In the genomic region with DNA sequence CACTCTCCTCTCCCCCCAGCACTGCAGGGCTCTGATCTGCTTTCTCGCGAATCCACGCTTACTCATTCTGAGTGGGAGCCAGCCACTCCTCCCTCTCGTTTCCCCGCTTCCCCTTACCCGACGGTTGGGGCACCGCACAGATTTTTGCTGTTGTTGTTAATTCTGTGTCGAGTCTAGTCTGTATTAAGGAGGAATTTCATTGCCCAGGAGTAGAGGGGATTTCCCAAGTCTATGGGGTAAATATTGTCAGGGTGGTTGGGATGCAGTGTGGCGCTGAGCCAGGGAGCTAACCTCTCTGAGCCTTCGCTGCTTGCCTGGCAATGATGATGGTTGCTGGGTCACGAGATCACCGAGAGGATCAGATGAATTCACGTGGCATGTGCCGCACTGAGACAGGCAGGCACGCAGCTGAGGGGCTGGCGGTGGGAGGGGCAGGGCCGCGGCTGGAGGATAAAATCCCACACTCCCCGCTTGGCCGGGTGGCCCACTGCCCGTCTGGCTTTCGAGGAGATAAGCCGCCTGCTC, we compare ENCODE assay signal across 8 cellular contexts. TPM values are rescaled to one million over a fixed set of nuclear protein-coding genes. Genes with fewer than 3 reads are reported as not detected.
A peak's percentile ranks its signal among the peaks of the same experiment; 100 is the strongest.
DNase-seq lines count a peak whose midpoint lies in the region; ATAC-seq and TF ChIP-seq lines count a peak whose summit lies in the region.

No MANE protein-coding gene starts in this region.

- ATAC-seq in upper lobe of left lung (ENCODE audit: low FRiP score in 2 of 2) (peak; percentile 11 to 79), HG02678 (IDR thresholded peaks at IDR 0.05; ENCODE audit: unreplicated experiment) (no peak)

- TF ChIP-seq EP300 in upper lobe of left lung (IDR thresholded peaks at IDR 0.05), result peak in 1 of 4 donors; percentile 68

- in situ Hi-C loops in GM13976 (cut with MboI; ENCODE audit: low sequenced_read_pairs, unreplicated experiment), result no loop called here

- no TSS peak for BruUV-seq in MCF 10A (replicated peaks; lab: Mats Ljungman, UMichigan)

- CTCF ChIA-PET in MCF 10A (lab: Yijun Ruan, JAX), result no interaction called here

- H3K4me3 Mint-ChIP-seq in MCF 10A (ENCODE audit: unreplicated experiment), result no peak overlapping the region

- H3K27me3 ChIP-seq in breast epithelium, result no peaks in the 10 kb centered on the region
- no peaks in the 10 kb centered on the region for H3K27me3 ChIP-seq in upper lobe of left lung

- H3K9me3 ChIP-seq in breast epithelium (no peaks in the 10 kb centered on the region), mesodermal cell (ENCODE audit: control insufficient read depth, low read length) (no peaks in the 10 kb centered on the region), upper lobe of left lung (no peaks in the 10 kb centered on the region)

- H3K27ac ChIP-seq in breast epithelium (peak overlapping the region; percentile 67 to 85), caudate nucleus (ENCODE audit: low read depth, low read length) (no peak overlapping the region), mesodermal cell (ENCODE audit: low read depth, low read length, severe bottlenecking) (peak overlapping the region; percentile 8), upper lobe of left lung (peak overlapping the region; percentile 19 to 71 (median 37))

- H3K36me3 Mint-ChIP-seq in MCF 10A (ENCODE audit: insufficient read depth, unreplicated experiment), result peaks cover 13% of the 10 kb centered on the region

- H3K27ac Mint-ChIP-seq in MCF 10A (ENCODE audit: low read depth, unreplicated experiment), result no peak overlapping the region

- H3K36me3 ChIP-seq in breast epithelium (no peaks in the 10 kb centered on the region), mesodermal cell (ENCODE audit: control insufficient read depth, insufficient read depth, low read length) (peaks cover 27% of the 10 kb centered on the region), upper lobe of left lung (no peaks in the 10 kb centered on the region)

- H3K4me1 ChIP-seq in breast epithelium, result peaks cover 21 to 31% of the 10 kb centered on the region in 2 donors
- H3K4me1 ChIP-seq in mesodermal cell (ENCODE audit: control insufficient read depth, insufficient read depth, low read length, poor library complexity, severe bottlenecking), result peaks cover 57% of the 10 kb centered on the region
- H3K4me1 ChIP-seq in upper lobe of left lung, result peaks cover 65 to 89% (median 77%) of the 10 kb centered on the region in 4 donors

- POLR2A ChIA-PET in MCF 10A (lab: Yijun Ruan, JAX), result no interaction called here

- H3K4me1 Mint-ChIP-seq in MCF 10A (ENCODE audit: insufficient read depth, unreplicated experiment), result peaks cover 14% of the 10 kb centered on the region

- no peaks in the 10 kb centered on the region for H3K27me3 Mint-ChIP-seq in MCF 10A (ENCODE audit: insufficient read depth, unreplicated experiment)

- no peaks in the 10 kb centered on the region for H3K9me3 Mint-ChIP-seq in MCF 10A (ENCODE audit: unreplicated experiment)

- intact Hi-C loops in breast epithelium (cut with DNase I; ENCODE audit: low total_unique reads) (loop anchor here (10.0 kb wide), 1 partner anchor 514 kb away; no protein-coding TSS in a partner anchor), MCF 10A (cut with micrococcal nuclease) (no loop called here)

- TF ChIP-seq POLR2A in breast epithelium (IDR thresholded peaks at IDR 0.05) (no peak), upper lobe of left lung (IDR thresholded peaks at IDR 0.05) (no peak)

- peak overlapping the region in 1 of 3 donors; percentile 22 for H3K4me3 ChIP-seq in breast epithelium
- H3K4me3 ChIP-seq in mesodermal cell (ENCODE audit: extremely low read depth, insufficient read depth, low read length, poor library complexity, severe bottlenecking), result no peak overlapping the region
- no peak overlapping the region for H3K4me3 ChIP-seq in upper lobe of left lung

- TF ChIP-seq CTCF in breast epithelium (IDR thresholded peaks at IDR 0.05) (no peak), MCF 10A (IDR thresholded peaks at IDR 0.05; ENCODE audit: unreplicated experiment) (no peak), upper lobe of left lung (IDR thresholded peaks at IDR 0.05) (no peak), GM13976 (IDR thresholded peaks at IDR 0.05; ENCODE audit: borderline replicate concordance, control extremely low read depth, extremely low read depth, insufficient read depth, missing control alignments) (no peak)

- 90% methylated on average over 15 to 19 of the region's 24 CpGs for WGBS in mesodermal cell (ENCODE audit: insufficient coverage in 2 of 2), 2 experiments
- 17 to 38% methylated on average over 9 to 23 of the region's 24 CpGs for WGBS in upper lobe of left lung, 2 donors

- no peak for DNase-seq in breast epithelium (ENCODE audit: low spot score in 2 of 2)
- DNase-seq in MCF 10A (ENCODE audit: unreplicated experiment), result no peak
- DNase-seq in caudate nucleus (lab: John Stamatoyannopoulos, UW), result peak in 43 of 61 donors; percentile 20 to 80 (median 57)
- DNase-seq in upper lobe of left lung, result peak; percentile 73 to 88
- no peak for DNase-seq in activated effector memory CD4-positive, alpha-beta T cell treated with Interleukin-2 at 50 U/mL for 16 hours
- DNase-seq in GM13976 (ENCODE audit: low spot score), result no peak

RNA-seq across cellular contexts. Expression of gene NCOR2, which starts 18.5 kb away (rescaled TPM):
- total RNA-seq in breast epithelium (10 to 100 TPM; 58.4 to 83.9 (median 71.7) TPM), MCF 10A (2022) (145 and 177 TPM in 2 replicates), upper lobe of left lung (100 to 1,000 TPM; 188 to 603 (median 373) TPM)
- 156 TPM for polyA plus RNA-seq in mesodermal cell (2013, experiment 1 of 2)
- 115 TPM for polyA plus RNA-seq in mesodermal cell (2013, experiment 2 of 2)

Comparison
In these comparisons a context has a peak if more than half of its experiments do, and no peak if none do; other contexts are left out.
1. DNase-seq: peak in caudate nucleus (43 of 61) and upper lobe of left lung (2 of 2); none in breast epithelium (0 of 2), MCF 10A (single experiment), activated effector memory CD4-positive, alpha-beta T cell treated with Interleukin-2 at 50 U/mL for 16 hours (single experiment) and GM13976 (single experiment).